8 cellular contexts compared by ENCODE assay signal in genomic region chr4:26074672-26075071, GRCh38.
DNase-seq lines count a peak whose midpoint lies in the region; ATAC-seq, FAIRE-seq and TF ChIP-seq lines count a peak whose summit lies in the region.

No MANE protein-coding gene starts in this region.

- peaks cover 40% of the 10 kb centered on the region for H3K4me1 Mint-ChIP-seq in activated naive CD8-positive, alpha-beta T cell (ENCODE audit: low read depth)

- peaks cover 3% of the 10 kb centered on the region; the same call in 1 of the 2 replicates for H3K9me3 ChIP-seq in Karpas-422 (ENCODE audit: low read length)

- H3K36me3 Mint-ChIP-seq in activated naive CD8-positive, alpha-beta T cell = peaks cover 5% of the 10 kb centered on the region

- no peak overlapping the region for H3K4me2 ChIP-seq in Karpas-422 (ENCODE audit: low read depth, low read length, poor library complexity, severe bottlenecking)

- peak overlapping the region; percentile 94 for H3K27ac Mint-ChIP-seq in activated naive CD8-positive, alpha-beta T cell

- H3K27ac ChIP-seq in Karpas-422 (ENCODE audit: low read length) = no peak overlapping the region

- no peak overlapping the region for H3K9ac ChIP-seq in Karpas-422 (ENCODE audit: low read length)

- no peak overlapping the region for H2AFZ ChIP-seq in Karpas-422 (ENCODE audit: low read length)

- peak; percentile 94 for FAIRE-seq in GM12892 (lab: Jason Lieb, UNC)

- H3K9me2 ChIP-seq in Karpas-422 (replicated peaks; ENCODE audit: insufficient read depth, low read length) = no peaks in the 10 kb centered on the region

- H3K27me3 ChIP-seq in Karpas-422 (ENCODE audit: low read length) = peaks cover 3% of the 10 kb centered on the region; the same call in 1 of the 2 replicates

- no peak overlapping the region for H3K4me3 ChIP-seq in Karpas-422 (ENCODE audit: low read length)

- H3K4me1 ChIP-seq in Karpas-422 (ENCODE audit: low read length) = no peaks in the 10 kb centered on the region

- H4K20me1 ChIP-seq in Karpas-422 (ENCODE audit: insufficient read depth, low read depth, low read length) = no peaks in the 10 kb centered on the region

- ATAC-seq in GM21529 (IDR thresholded peaks at IDR 0.05; ENCODE audit: unreplicated experiment) = peak; percentile 68

- H3K27me3 Mint-ChIP-seq in activated naive CD8-positive, alpha-beta T cell = no peaks in the 10 kb centered on the region

- no peaks in the 10 kb centered on the region for H3K79me2 ChIP-seq in Karpas-422 (ENCODE audit: low read length)

- peak; percentile 31 for DNase-seq in GM12892 (ENCODE audit: insufficient read length)
- peak; percentile 56 for DNase-seq in Karpas-422
- DNase-seq in stimulated activated CD4-positive, alpha-beta T cell treated with anti-CD3 and anti-CD28 coated beads, Interleukin-12 subunit alpha, Interleukin-12 subunit beta, amount 100 ng/mL, for 4 hours = peak; percentile 58
- DNase-seq in DMS53 treated with DMSO at 0.1 percent for 48 hours (lab: John Stamatoyannopoulos, UW; ENCODE audit: unreplicated experiment) = no peak
- no peak for DNase-seq in NCI-H82 treated with DMSO at 0.1 percent for 48 hours (lab: John Stamatoyannopoulos, UW; ENCODE audit: unreplicated experiment)
- DNase-seq in HuH-7.5 (ENCODE audit: low spot score) = no peak

- peaks cover 11% of the 10 kb centered on the region for H3K9me3 Mint-ChIP-seq in activated naive CD8-positive, alpha-beta T cell (ENCODE audit: low read depth)

- peak overlapping the region; percentile 60 for H3K4me3 Mint-ChIP-seq in activated naive CD8-positive, alpha-beta T cell

- H3K36me3 ChIP-seq in Karpas-422 (ENCODE audit: insufficient read depth, low read length) = no peaks in the 10 kb centered on the region

- no peak for TF ChIP-seq POLR2A in GM12892 (IDR thresholded peaks at IDR 0.05; ENCODE audit: low read depth, low read length)

Comparison
In these comparisons a context has a peak if more than half of its experiments do, and no peak if none do; other contexts are left out.
1. DNase-seq: peak in GM12892 (single experiment), Karpas-422 (single experiment) and stimulated activated CD4-positive, alpha-beta T cell treated with anti-CD3 and anti-CD28 coated beads, Interleukin-12 subunit alpha, Interleukin-12 subunit beta, amount 100 ng/mL, for 4 hours (single experiment); none in DMS53 treated with DMSO at 0.1 percent for 48 hours (single experiment), NCI-H82 treated with DMSO at 0.1 percent for 48 hours (single experiment) and HuH-7.5 (single experiment).